In the genomic region with DNA sequence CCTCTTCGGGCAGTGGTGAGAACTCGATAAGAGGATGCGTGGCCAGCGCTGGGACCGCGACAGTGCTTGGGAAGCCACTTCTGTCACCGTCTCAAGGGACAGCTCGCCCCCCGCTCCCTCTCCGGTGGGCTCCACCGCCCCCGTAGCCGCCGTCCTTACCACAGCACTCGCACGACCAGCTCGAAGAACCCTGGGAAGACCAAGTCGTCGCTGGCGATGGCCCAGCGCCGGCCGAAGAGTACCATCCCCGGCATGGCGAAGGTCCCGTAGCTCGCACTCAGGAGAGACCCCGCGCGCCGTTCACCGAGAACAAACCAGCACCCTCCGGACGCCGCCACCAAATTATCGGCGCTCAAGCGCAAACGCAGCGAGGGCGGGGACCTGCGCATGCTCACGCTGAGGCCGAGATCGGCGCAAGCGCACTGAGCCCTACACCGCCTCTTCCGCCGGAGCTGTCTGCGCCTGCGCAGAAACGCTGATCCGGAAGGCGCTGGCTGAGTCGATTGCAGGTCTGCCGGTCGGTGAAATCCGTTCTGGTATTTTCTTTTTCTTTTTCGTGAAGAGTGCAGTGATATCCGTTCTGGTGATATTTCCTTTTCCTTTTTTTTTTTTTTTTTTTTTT, we compare ENCODE assay signal across 8 cellular contexts. TPM values are rescaled to one million over a fixed set of nuclear protein-coding genes. Genes with fewer than 3 reads are reported as not detected.
DNase-seq lines count a peak whose midpoint lies in the region; ATAC-seq, FAIRE-seq and TF ChIP-seq lines count a peak whose summit lies in the region.

Gene DAGLB (minus strand): TSS at position 366 of the 622 bp plus-strand sequence. CDS start 112 bp downstream, at position 254.

- peaks cover 18% of the 10 kb centered on the region for H3K4me1 ChIP-seq in keratinocyte (ENCODE audit: control insufficient read depth, extremely low read depth, insufficient read depth, low read length)

- FAIRE-seq in keratinocyte (lab: Jason Lieb, UNC) = peak; percentile 17

- dilution Hi-C loops in keratinocyte (cut with MboI; ENCODE audit: extremely low pct_ligation_motif_present, low sequenced_read_pairs) = no loop called here

- peak within 1 kb of the TSS; percentile 89 to 100 (median 92) for H3K4me3 ChIP-seq in keratinocyte (ENCODE audit: control insufficient read depth in 2 of 3, extremely low read depth in 1 of 3, insufficient read depth in 2 of 3, low read depth in 1 of 3, low read length in 3 of 3)

- no peaks in the 10 kb centered on the region for H3K9me1 ChIP-seq in keratinocyte (ENCODE audit: control insufficient read depth, extremely low read depth, insufficient read depth, low read length)

- TF ChIP-seq CTCF in keratinocyte (optimal IDR thresholded peaks at IDR 0.05 in 1 of 3, IDR thresholded peaks at IDR 0.05 in 1 of 3, conservative IDR thresholded peaks at IDR 0.05 in 1 of 3; ENCODE audit: extremely low read depth in 1 of 3, insufficient read depth in 2 of 3, low read length in 3 of 3) = no peak

- H3K27ac ChIP-seq in keratinocyte (ENCODE audit: control insufficient read depth, insufficient read depth, low read length) = peak within 1 kb of the TSS; percentile 93

- peaks cover 10 to 12% of the 10 kb centered on the region in 2 experiments for H3K36me3 ChIP-seq in keratinocyte (ENCODE audit: control insufficient read depth in 2 of 2, extremely low read depth in 1 of 2, insufficient read depth in 2 of 2, low read length in 2 of 2)

- ATAC-seq in HG03439 (IDR thresholded peaks at IDR 0.05; ENCODE audit: unreplicated experiment) = peak; percentile 74

- peak within 1 kb of the TSS; percentile 87 for H2AFZ ChIP-seq in keratinocyte (ENCODE audit: control insufficient read depth, low read length)

- no peaks in the 10 kb centered on the region for H4K20me1 ChIP-seq in keratinocyte (ENCODE audit: control insufficient read depth, extremely low read depth, insufficient read depth, low read length)

- H3K27me3 ChIP-seq in keratinocyte (ENCODE audit: control insufficient read depth, extremely low read depth, insufficient read depth, low read length) = no peaks in the 10 kb centered on the region

- no peaks in the 10 kb centered on the region for H3K9me3 ChIP-seq in keratinocyte (ENCODE audit: control insufficient read depth, low read depth, low read length)

- H3K9ac ChIP-seq in keratinocyte (ENCODE audit: control insufficient read depth, extremely low read depth, insufficient read depth, low read length) = peak within 1 kb of the TSS; percentile 93

- H3K4me2 ChIP-seq in keratinocyte (ENCODE audit: control insufficient read depth, extremely low read depth, insufficient read depth, low read depth, low read length) = peak within 1 kb of the TSS; percentile 81

- peaks cover 29% of the 10 kb centered on the region for H3K79me2 ChIP-seq in keratinocyte (ENCODE audit: control insufficient read depth, insufficient read depth, low read length)

- DNase-seq in AML-193 (lab: John Stamatoyannopoulos, UW) = peak; percentile 78 to 84
- DNase-seq in GM19238 (ENCODE audit: insufficient read length, low spot score) = peak; percentile 95
- DNase-seq in NCI-H510A (lab: John Stamatoyannopoulos, UW) = peak; percentile 81
- peak; percentile 96 for DNase-seq in activated CD4-positive, alpha-beta T cell treated with anti-CD3 and anti-CD28 coated beads for 1 hour
- peak; percentile 93 for DNase-seq in cerebellum (ENCODE audit: low spot score)
- peak; percentile 72 for DNase-seq in keratinocyte (ENCODE audit: low read depth, low spot score)
- DNase-seq in stimulated activated CD4-positive, alpha-beta T cell treated with anti-CD3 and anti-CD28 coated beads, Interleukin-12 subunit alpha, Interleukin-12 subunit beta, amount 100 ng/mL, for 48 hours (ENCODE audit: low read depth in 2 of 3, low spot score in 1 of 3) = peak; percentile 89 to 93 (median 92)

RNA-seq across cellular contexts. Expression of gene DAGLB, which starts in this region (rescaled TPM):
- 17.5 TPM for total RNA-seq in cerebellum
- polyA plus RNA-seq in keratinocyte = 15.5 to 29.7 TPM (median 20.8 TPM) in 3 replicates
- polyA plus RNA-seq in keratinocyte (2011; ENCODE audit: low read depth) = 24.8 TPM
- polyA plus RNA-seq in keratinocyte (2011; cell fraction: cytosol; rRNA removed) = 7.7 and 7.9 TPM in 2 replicates
- 59.6 and 61.5 TPM in 2 replicates for polyA plus RNA-seq in keratinocyte (2011; cell fraction: nucleus; rRNA removed)
- 13.1 and 32.3 TPM in 2 replicates for polyA plus RNA-seq in keratinocyte (2012; ENCODE audit: low replicate concordance)
- 34.8 to 51.1 TPM (median 41.2 TPM) in 3 replicates for polyA minus RNA-seq in keratinocyte
- polyA minus RNA-seq in keratinocyte (2011; cell fraction: cytosol; rRNA and poly(A)+ RNA removed) = 20.7 TPM
- polyA minus RNA-seq in keratinocyte (2011; cell fraction: nucleus; rRNA and poly(A)+ RNA removed) = 53.1 and 91.4 TPM in 2 replicates

Comparison
In these comparisons a context has a peak if more than half of its experiments do, and no peak if none do; other contexts are left out.
1. Peak in every context shown above with its lines: DNase-seq, ATAC-seq, H3K4me3 ChIP-seq and H3K27ac ChIP-seq.